1 cellular context compared by ENCODE assay signal in genomic region chr7:2926898-2927405, GRCh38.
TF ChIP-seq lines count a peak whose summit lies in the region.

No MANE protein-coding gene starts in this region.

TF ChIP-seq in SK-N-SH, 30 proteins besides CTCF, POLR2A, EP300 and RAD21 (continued from another document):
- no peak for TF ChIP-seq POLR2AphosphoS5 (IDR thresholded peaks at IDR 0.05; ENCODE audit: low read depth, low read length)
TF ChIP-seq in SK-N-SH: peak in this region for 0.
